ENCODE assay signal across 8 cellular contexts in the genomic region with DNA sequence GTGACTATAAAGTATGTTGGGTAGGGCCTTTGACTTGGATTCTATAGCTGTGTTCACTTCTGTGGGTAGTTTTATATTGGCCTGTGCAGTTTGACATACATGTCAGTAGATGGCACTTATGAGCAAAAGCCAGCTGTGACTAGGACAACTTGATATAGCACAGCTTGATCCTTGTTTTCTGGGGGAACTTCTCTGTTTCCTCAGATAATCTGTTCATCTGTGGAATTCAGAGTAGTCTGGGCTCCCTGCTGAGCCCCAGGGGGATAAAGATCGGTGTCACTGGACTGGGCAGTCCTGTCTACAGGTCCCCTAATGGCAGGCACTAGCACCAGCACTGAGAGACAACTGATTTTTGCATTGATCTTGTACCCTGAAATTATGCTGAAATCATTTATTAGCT. TPM values are rescaled to one million over a fixed set of nuclear protein-coding genes. Genes with fewer than 3 reads are reported as not detected.
DNase-seq lines count a peak whose midpoint lies in the region; ATAC-seq and TF ChIP-seq lines count a peak whose summit lies in the region.

No MANE protein-coding gene starts in this region.

- POLR2A ChIA-PET in Panc1 (lab: Charles Lee): interaction anchor here (0.7 kb wide), 1 partner anchor 255 kb away, joined by 10 read pairs; no protein-coding TSS in a partner anchor

- peak; percentile 88 for TF ChIP-seq CTCF in Panc1 (IDR thresholded peaks at IDR 0.05)
- peak; percentile 16 for TF ChIP-seq CTCF in psoas muscle (IDR thresholded peaks at IDR 0.05)
- TF ChIP-seq CTCF in tibial artery (IDR thresholded peaks at IDR 0.05): peak in 1 of 2 experiments; percentile 20

- no peaks in the 10 kb centered on the region for H3K27me3 ChIP-seq in Panc1 (ENCODE audit: control insufficient read depth, insufficient read depth, low read length)
- H3K27me3 ChIP-seq in psoas muscle (ENCODE audit: insufficient read depth in 3 of 3, low read length in 2 of 3): no peaks in the 10 kb centered on the region
- H3K27me3 ChIP-seq in tibial artery: no peaks in the 10 kb centered on the region

- peak; percentile 36 for DNase-seq in A172 (ENCODE audit: low spot score)
- peak; percentile 27 for DNase-seq in Panc1 (ENCODE audit: low read depth, low spot score)
- DNase-seq in fibroblast of gingiva (ENCODE audit: low read depth): peak; percentile 6
- DNase-seq in psoas muscle: no peak
- DNase-seq in tibial artery: no peak
- no peak for DNase-seq in kidney glomerular epithelial cell (lab: John Stamatoyannopoulos, UW)

- H3K4me1 ChIP-seq in Panc1 (ENCODE audit: control insufficient read depth, insufficient read depth, low read length): no peaks in the 10 kb centered on the region
- H3K4me1 ChIP-seq in psoas muscle: no peaks in the 10 kb centered on the region
- H3K4me1 ChIP-seq in tibial artery: no peaks in the 10 kb centered on the region

- peak; percentile 69 for ATAC-seq in GM18505 (IDR thresholded peaks at IDR 0.05; ENCODE audit: unreplicated experiment)
- peak; percentile 68 for ATAC-seq in HG03378 (IDR thresholded peaks at IDR 0.05; ENCODE audit: unreplicated experiment)
- ATAC-seq in Panc1: peak; percentile 98
- ATAC-seq in psoas muscle: no peak

- H3K36me3 ChIP-seq in Panc1 (ENCODE audit: control insufficient read depth, insufficient read depth, low read length) (no peaks in the 10 kb centered on the region), psoas muscle (ENCODE audit: insufficient read depth in 1 of 2, low read depth in 1 of 2) (no peaks in the 10 kb centered on the region), tibial artery (no peaks in the 10 kb centered on the region)

- CTCF ChIA-PET in Panc1 (lab: Charles Lee): interaction anchor here (0.5 to 0.9 kb wide), 3 partner anchors 212 to 1065 kb away, joined by 3 to 6 read pairs (median 3); no protein-coding TSS in a partner anchor

- intact Hi-C loops in Panc1 (cut with micrococcal nuclease; ENCODE audit: unreplicated experiment) (loop anchor here (10.0 kb wide), 1 partner anchor 211 kb away; no protein-coding TSS in a partner anchor), psoas muscle (cut with DNase I) (no loop called here), tibial artery (cut with DNase I; ENCODE audit: low total_unique reads) (no loop called here)

- H3K9me3 ChIP-seq in Panc1 (ENCODE audit: control insufficient read depth, insufficient read depth, low read depth, low read length) (no peaks in the 10 kb centered on the region), psoas muscle (no peaks in the 10 kb centered on the region), tibial artery (no peaks in the 10 kb centered on the region)

- in situ Hi-C loops in Panc1 (cut with HindIII; ENCODE audit: low pct_unique_long_range_greater_than_20kb, low sequenced_read_pairs): no loop called here

- BruUV-seq in Panc1 (replicated peaks; lab: Mats Ljungman, UMichigan): no TSS peak

- WGBS in psoas muscle, 3 donors: 0 to 4% (median 2%) methylated on average over 1 of the region's 1 CpG

- H3K27ac ChIP-seq in Panc1 (ENCODE audit: low read length) (no peak overlapping the region), psoas muscle (no peak overlapping the region), tibial artery (no peak overlapping the region)

- H3K4me3 ChIP-seq in Panc1 (ENCODE audit: low read depth in 2 of 2, low read length in 2 of 2) (no peak overlapping the region), psoas muscle (no peak overlapping the region), tibial artery (no peak overlapping the region)

- no peak for TF ChIP-seq POLR2A in GM18505 (IDR thresholded peaks at IDR 0.05; ENCODE audit: borderline replicate concordance, extremely low read depth, insufficient read depth, insufficient read length)

RNA-seq across cellular contexts. Expression of a gene that starts 25.4 kb away (rescaled TPM):
- not detected in 2 replicates for total RNA-seq in A172 (2014; rRNA removed; shearing (Covaris generic))
- total RNA-seq in Panc1 (2021; ENCODE audit: unreplicated experiment) (0.41 TPM), psoas muscle (under 1 TPM in 1 of 4 donors, not detected in 3; 0.54 TPM)
- not detected for polyA plus RNA-seq in Panc1 (2012; ENCODE audit: insufficient read length)
- under 1 TPM in 2 of 3 donors, not detected in 1; 0.08 to 0.26 TPM for polyA plus RNA-seq in psoas muscle

Comparison
In these comparisons a context has a peak if more than half of its experiments do, and no peak if none do; other contexts are left out.
1. DNase-seq: peak in A172 (single experiment), Panc1 (single experiment) and fibroblast of gingiva (single experiment); none in psoas muscle (0 of 2), tibial artery (0 of 2) and kidney glomerular epithelial cell (single experiment).
2. ATAC-seq: peak in GM18505 (single experiment), HG03378 (single experiment) and Panc1 (single experiment); none in psoas muscle (0 of 4).